ENCODE assay signal across 23 cellular contexts in the genomic region with DNA sequence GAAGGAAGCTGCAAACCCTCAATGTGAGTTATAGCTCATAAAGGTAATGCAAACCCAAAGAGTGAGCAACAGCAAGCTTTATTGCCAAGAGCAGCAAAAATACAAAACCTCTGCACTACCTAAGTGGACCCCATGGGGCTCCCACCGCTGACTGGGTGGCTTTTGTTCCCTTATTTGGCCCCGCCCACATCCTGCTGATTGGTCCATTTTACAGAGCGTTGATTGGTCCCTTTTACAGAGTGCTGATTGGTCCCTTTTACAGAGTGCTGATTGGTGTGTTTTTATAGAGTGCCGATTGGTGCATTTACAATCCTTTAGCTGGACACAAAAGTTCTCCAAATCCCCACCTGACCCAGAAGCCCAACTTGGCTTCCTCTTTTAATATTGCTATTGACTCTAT.
DNase-seq lines count a peak whose midpoint lies in the region; ATAC-seq, FAIRE-seq and TF ChIP-seq lines count a peak whose summit lies in the region.
"Had no signal": no experiment of that assay in that cellular context is flagged by ENCODE, and none has a peak within 500 bp of the region (broad histone marks: within the 10 kb centered on the region; RNA-seq: fewer than 3 reads in every experiment).

No MANE protein-coding gene starts in this region.

- in situ Hi-C loops in K562 (cut with MboI), result no loop called here

- POLR2A ChIA-PET in K562 (lab: Yijun Ruan, JAX), result no interaction called here

- no peak for TF ChIP-seq EP300 in K562 (IDR thresholded peaks at IDR 0.05; ENCODE audit: low read length)

- no peak overlapping the region for H3K4me2 ChIP-seq in K562 (ENCODE audit: insufficient read depth, low read length)

- TF ChIP-seq RAD21 in K562 (CRISPR knock-in tag; conservative IDR thresholded peaks at IDR 0.05 in 1 of 2, IDR thresholded peaks at IDR 0.05 in 1 of 2), result no peak

- H3K4me1 ChIP-seq in K562 (replicated peaks in 1 of 2; ENCODE audit: control insufficient read depth in 2 of 2, insufficient read depth in 2 of 2, low read length in 2 of 2), result no peaks in the 10 kb centered on the region
- H3K4me1 ChIP-seq: Caco-2 had no signal

- FAIRE-seq in K562 (lab: Jason Lieb, UNC), result no peak
- FAIRE-seq: GM12878, GM19239 had no signal

- H4K20me1 ChIP-seq in K562 (replicated peaks; ENCODE audit: control insufficient read depth, insufficient read depth, low read length), result no peaks in the 10 kb centered on the region

- ATAC-seq in K562, result peak; percentile 88
- ATAC-seq in HG03025 (IDR thresholded peaks at IDR 0.05; ENCODE audit: low FRiP score, unreplicated experiment), result no peak
- ATAC-seq in GM19452 (IDR thresholded peaks at IDR 0.05; ENCODE audit: unreplicated experiment), result no peak
- ATAC-seq: GM12878, PC-3 had no signal

- CTCF ChIA-PET in K562 (lab: Yijun Ruan, JAX; ENCODE audit: low intra/inter-chr PET ratio), result no interaction called here

- 0 out of 6 replicates have a peak, but pooled peaks of 1 of the 3 experiments have one; percentile 2 for TF ChIP-seq CTCF in K562 (IDR thresholded peaks at IDR 0.05 in 2 of 3, conservative IDR thresholded peaks at IDR 0.05 in 1 of 3; ENCODE audit: insufficient read depth in 2 of 3, low read depth in 1 of 3, low read length in 3 of 3)

- BruUV-seq in K562 (replicated peaks; lab: Mats Ljungman, UMichigan), result no TSS peak

- H3K27ac ChIP-seq in K562 (ENCODE audit: extremely low read depth, low read depth, low read length), result no peak overlapping the region
- H3K27ac ChIP-seq: 22Rv1, RWPE1 had no signal

- H3K4me3 ChIP-seq in K562, result no peak overlapping the region
- H3K4me3 ChIP-seq: GM12878 had no signal

- 9% methylated on average over 4 of the region's 4 CpGs for WGBS in K562 (ENCODE audit: insufficient coverage, low coverage, missing lambda C conversion rate)

- H3K36me3 ChIP-seq in K562 (ENCODE audit: control insufficient read depth, insufficient read depth, low read length), result no peaks in the 10 kb centered on the region

- H3K9me3 ChIP-seq in K562 (replicated peaks; ENCODE audit: control insufficient read depth, insufficient read depth, low read depth, low read length), result no peaks in the 10 kb centered on the region
- H3K9me3 ChIP-seq: Caco-2 had no signal

- intact Hi-C loops in K562 (cut with micrococcal nuclease), result no loop called here

- no peaks in the 10 kb centered on the region for H3K9me1 ChIP-seq in K562 (ENCODE audit: control insufficient read depth, insufficient read depth, low read length)

- no peak overlapping the region for H3K9ac ChIP-seq in K562 (ENCODE audit: insufficient read depth in 1 of 2, low read depth in 2 of 2, low read length in 2 of 2)

- H2AFZ ChIP-seq in K562 (ENCODE audit: low read depth, low read length), result no peak overlapping the region

- DNase-seq in activated CD4-positive, alpha-beta T cell treated with anti-CD3 and anti-CD28 coated beads for 48 hours, result peak; percentile 6
- DNase-seq in activated CD4-positive, alpha-beta T cell treated with anti-CD3 and anti-CD28 coated beads, Interleukin-2, amount 50 U/mL, for 1 hour, result no peak
- DNase-seq in NAMALWA (ENCODE audit: low spot score), result peak; percentile 65
- DNase-seq in K562 (ENCODE audit: extremely low read depth in 1 of 4, low spot score in 3 of 4), result peak; percentile 22 to 35 (median 28)
- no peak for DNase-seq in stimulated activated naive CD4-positive, alpha-beta T cell (lab: John Stamatoyannopoulos, UW)
- no peak for DNase-seq in GOT3 (lab: John Stamatoyannopoulos, UW)
- DNase-seq: Caco-2; CD4-positive, CD25-positive, alpha-beta regulatory T cell; GDM1; MM.1S; NCI-H1105; NCI-H1694 treated with DMSO at 0.1 percent for 48 hours; NCI-H510A; NCI-H748 treated with DMSO at 0.1 percent for 48 hours; NK-92 treated with Interleukin-12 subunit alpha and Interleukin-12 subunit beta, amount 100 ng/mL, for 24 hours; PC-3; SIG-M5 had no signal

- H3K27me3 ChIP-seq in K562 (ENCODE audit: control insufficient read depth in 2 of 2, insufficient read depth in 2 of 2, low read length in 2 of 2), result peaks cover 0 to 2% of the 10 kb centered on the region in 2 experiments; a peak in 3 of 5 replicates

- H3K79me2 ChIP-seq in K562 (ENCODE audit: control insufficient read depth, insufficient read depth, low read length), result no peaks in the 10 kb centered on the region

- no peak for TF ChIP-seq POLR2A in K562 (conservative IDR thresholded peaks at IDR 0.05)

TF ChIP-seq in K562, 482 proteins besides CTCF, POLR2A, EP300 and RAD21:
- TF ChIP-seq, protein P1, sequence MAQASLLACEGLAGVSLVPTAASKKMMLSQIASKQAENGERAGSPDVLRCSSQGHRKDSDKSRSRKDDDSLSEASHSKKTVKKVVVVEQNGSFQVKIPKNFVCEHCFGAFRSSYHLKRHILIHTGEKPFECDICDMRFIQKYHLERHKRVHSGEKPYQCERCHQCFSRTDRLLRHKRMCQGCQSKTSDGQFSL (CRISPR knock-in tag; IDR thresholded peaks at IDR 0.05), result no peak
- TF ChIP-seq, protein P1 (tag; IDR thresholded peaks at IDR 0.05), result no peak
- TF ChIP-seq NFXL1 (CRISPR knock-in tag; IDR thresholded peaks at IDR 0.05) (no peak), SMARCA4 (IDR thresholded peaks at IDR 0.05) (no peak), PHF8 (IDR thresholded peaks at IDR 0.05; ENCODE audit: borderline replicate concordance, low read length) (no peak), BDP1 (IDR thresholded peaks at IDR 0.05; ENCODE audit: insufficient read depth, insufficient read length) (no peak), RBM25 (IDR thresholded peaks at IDR 0.05; ENCODE audit: low read depth, low read length, severe bottlenecking) (peak; percentile 36), JUN (IDR thresholded peaks at IDR 0.05; ENCODE audit: borderline replicate concordance, low read depth, low read length) (no peak), JUN (CRISPR knock-in tag; IDR thresholded peaks at IDR 0.05; ENCODE audit: borderline replicate concordance) (no peak), NFYB (IDR thresholded peaks at IDR 0.05; ENCODE audit: extremely low read depth, insufficient read length) (peak; percentile 84), ZNF316 (IDR thresholded peaks at IDR 0.05) (peak; percentile 58; the same call in 1 of the 2 replicates), TCFL5 (CRISPR knock-in tag; conservative IDR thresholded peaks at IDR 0.05) (no peak), ZNF143 (CRISPR knock-in tag; IDR thresholded peaks at IDR 0.05) (no peak), CBX8 (IDR thresholded peaks at IDR 0.05; ENCODE audit: borderline replicate concordance, extremely low read depth, low read depth, low read length, poor library complexity, severe bottlenecking) (no peak), KLF16 (IDR thresholded peaks at IDR 0.05) (no peak), ZNF589 (CRISPR knock-in tag; IDR thresholded peaks at IDR 0.05; ENCODE audit: low read depth) (no peak), DNMT1 (IDR thresholded peaks at IDR 0.05) (no peak), MEF2D (tag; conservative IDR thresholded peaks at IDR 0.05; ENCODE audit: low read depth) (no peak), TRIM28 (IDR thresholded peaks at IDR 0.05) (no peak), CBX5 (IDR thresholded peaks at IDR 0.05; ENCODE audit: borderline replicate concordance, low read depth) (no peak), IRF2 (CRISPR knock-in tag; IDR thresholded peaks at IDR 0.05) (no peak)
- TF ChIP-seq, protein P2, sequence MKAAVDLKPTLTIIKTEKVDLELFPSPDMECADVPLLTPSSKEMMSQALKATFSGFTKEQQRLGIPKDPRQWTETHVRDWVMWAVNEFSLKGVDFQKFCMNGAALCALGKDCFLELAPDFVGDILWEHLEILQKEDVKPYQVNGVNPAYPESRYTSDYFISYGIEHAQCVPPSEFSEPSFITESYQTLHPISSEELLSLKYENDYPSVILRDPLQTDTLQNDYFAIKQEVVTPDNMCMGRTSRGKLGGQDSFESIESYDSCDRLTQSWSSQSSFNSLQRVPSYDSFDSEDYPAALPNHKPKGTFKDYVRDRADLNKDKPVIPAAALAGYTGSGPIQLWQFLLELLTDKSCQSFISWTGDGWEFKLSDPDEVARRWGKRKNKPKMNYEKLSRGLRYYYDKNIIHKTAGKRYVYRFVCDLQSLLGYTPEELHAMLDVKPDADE (conservative IDR thresholded peaks at IDR 0.05; ENCODE audit: control insufficient read depth, low read depth, low read length), result no peak
- TF ChIP-seq, protein P3, sequence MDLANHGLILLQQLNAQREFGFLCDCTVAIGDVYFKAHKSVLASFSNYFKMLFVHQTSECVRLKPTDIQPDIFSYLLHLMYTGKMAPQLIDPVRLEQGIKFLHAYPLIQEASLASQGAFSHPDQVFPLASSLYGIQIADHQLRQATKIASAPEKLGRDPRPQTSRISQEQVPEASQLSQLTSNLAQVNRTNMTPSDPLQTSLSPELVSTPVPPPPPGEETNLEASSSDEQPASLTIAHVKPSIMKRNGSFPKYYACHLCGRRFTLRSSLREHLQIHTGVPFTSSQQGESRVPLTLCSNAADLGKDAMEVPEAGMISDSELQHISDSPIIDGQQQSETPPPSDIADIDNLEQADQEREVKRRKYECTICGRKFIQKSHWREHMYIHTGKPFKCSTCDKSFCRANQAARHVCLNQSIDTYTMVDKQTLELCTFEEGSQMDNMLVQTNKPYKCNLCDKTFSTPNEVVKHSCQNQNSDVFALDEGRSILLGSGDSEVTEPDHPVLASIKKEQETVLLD (IDR thresholded peaks at IDR 0.05), result no peak

Comparison
In these comparisons a context has a peak if more than half of its experiments do, and no peak if none do; other contexts are left out.
1. DNase-seq: peak in activated CD4-positive, alpha-beta T cell treated with anti-CD3 and anti-CD28 coated beads for 48 hours (single experiment), NAMALWA (single experiment) and K562 (4 of 4); none in activated CD4-positive, alpha-beta T cell treated with anti-CD3 and anti-CD28 coated beads, Interleukin-2, amount 50 U/mL, for 1 hour (single experiment), stimulated activated naive CD4-positive, alpha-beta T cell (0 of 6) and GOT3 (single experiment).